Comparison of ENCODE assay signal across 22 cellular contexts in the genomic region with DNA sequence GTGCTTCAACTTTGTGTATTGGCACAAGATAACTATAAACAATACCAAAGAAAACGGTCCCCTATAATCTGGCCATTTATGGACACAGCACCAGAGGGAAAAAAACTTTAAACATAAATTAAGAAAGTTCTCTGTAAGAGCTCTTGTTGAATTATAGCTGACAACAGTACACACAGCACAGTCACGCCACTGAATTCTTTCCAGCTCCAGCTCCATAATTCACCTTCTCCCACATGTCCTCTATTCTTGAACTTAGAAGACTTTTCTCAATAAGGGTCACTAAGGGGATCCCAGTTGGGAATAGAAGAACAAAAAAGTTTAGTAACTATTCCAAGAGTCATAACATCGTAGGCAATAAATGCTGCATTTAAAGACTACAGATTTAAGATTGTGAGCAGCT.
"Had no signal": no experiment of that assay in that cellular context is flagged by ENCODE, and none has a peak within 500 bp of the region (broad histone marks: within the 10 kb centered on the region; RNA-seq: fewer than 3 reads in every experiment).

No MANE protein-coding gene starts in this region.

- H3K27me3 Mint-ChIP-seq: progenitor cell of endocrine pancreas had no signal

- H3K36me3 Mint-ChIP-seq: naive B cell had no signal

- H3K9me3 Mint-ChIP-seq: activated CD4-positive, alpha-beta T cell treated with anti-CD3 and anti-CD28 coated beads, Interleukin-2, amount 10 ng/mL, durations not matched to agents 7 days and 5 days; activated CD8-positive, alpha-beta T cell treated with anti-CD3 and anti-CD28 coated beads for 36 hours; activated naive CD8-positive, alpha-beta T cell treated with anti-CD3 and anti-CD28 coated beads, Interleukin-2, amount 50 U/mL, for 24 hours; activated T-helper 1 cell treated with anti-CD3 and anti-CD28 coated beads, Interleukin-12 subunit alpha, Interleukin-12 subunit beta, Interleukin-2, Interleukin-4 antibody, amounts not matched to agents 30 ng/mL and 10 ng/mL and 1 ng/mL, durations not matched to agents 14 hours and 24 hours and 36 hours had no signal

- H3K4me1 ChIP-seq: body of pancreas, upper lobe of left lung had no signal

- H3K36me3 ChIP-seq: cardiac muscle cell, upper lobe of left lung, WERI-Rb-1 had no signal

- H3K27ac Mint-ChIP-seq: activated CD4-positive, alpha-beta T cell treated with anti-CD3 and anti-CD28 coated beads, Interleukin-2, amount 10 ng/mL, durations not matched to agents 7 days and 5 days; activated CD8-positive, alpha-beta T cell treated with anti-CD3 and anti-CD28 coated beads for 36 hours; activated naive CD8-positive, alpha-beta T cell treated with anti-CD3 and anti-CD28 coated beads, Interleukin-2, amount 50 U/mL, for 24 hours; activated T-helper 1 cell treated with anti-CD3 and anti-CD28 coated beads, Interleukin-12 subunit alpha, Interleukin-12 subunit beta, Interleukin-2, Interleukin-4 antibody, amounts not matched to agents 30 ng/mL and 10 ng/mL and 1 ng/mL, durations not matched to agents 14 hours and 24 hours and 36 hours; naive B cell; progenitor cell of endocrine pancreas had no signal

- H3K4me3 Mint-ChIP-seq: activated CD4-positive, alpha-beta T cell treated with anti-CD3 and anti-CD28 coated beads, Interleukin-2, amount 10 ng/mL, durations not matched to agents 7 days and 5 days; activated CD8-positive, alpha-beta T cell treated with anti-CD3 and anti-CD28 coated beads for 36 hours; activated naive CD8-positive, alpha-beta T cell treated with anti-CD3 and anti-CD28 coated beads, Interleukin-2, amount 50 U/mL, for 24 hours; activated T-helper 1 cell treated with anti-CD3 and anti-CD28 coated beads, Interleukin-12 subunit alpha, Interleukin-12 subunit beta, Interleukin-2, Interleukin-4 antibody, amounts not matched to agents 30 ng/mL and 10 ng/mL and 1 ng/mL, durations not matched to agents 14 hours and 24 hours and 36 hours; naive B cell had no signal

- H3K9me3 ChIP-seq: body of pancreas, mucosa of descending colon, upper lobe of left lung had no signal

- H3K27me3 ChIP-seq: body of pancreas, cardiac muscle cell, upper lobe of left lung had no signal

- H3K27ac ChIP-seq: body of pancreas, cardiac muscle cell, upper lobe of left lung, WERI-Rb-1 had no signal

- ATAC-seq: activated CD8-positive, alpha-beta T cell treated with anti-CD3 and anti-CD28 coated beads for 36 hours; activated naive CD8-positive, alpha-beta T cell treated with anti-CD3 and anti-CD28 coated beads, Interleukin-2, amount 50 U/mL, for 24 hours; body of pancreas; left ventricle myocardium superior; mucosa of descending colon; stimulated activated naive CD8-positive, alpha-beta T cell treated with anti-CD3 and anti-CD28 coated beads, Interleukin-15, Interleukin-2, amounts not matched to agents 100 U/mL and 50 U/mL, for 24 hours had no signal

- DNase-seq: activated CD4-positive, alpha-beta T cell treated with anti-CD3 and anti-CD28 coated beads, Interleukin-2, amount 10 ng/mL, durations not matched to agents 7 days and 5 days; activated CD4-positive, CD25-positive, alpha-beta regulatory T cell treated with anti-CD3 and anti-CD28 coated beads, Interleukin-2, amount 50 U/mL, for 72 hours; activated CD8-positive, alpha-beta T cell treated with anti-CD3 and anti-CD28 coated beads for 36 hours; activated gamma-delta T cell; activated naive CD4-positive, alpha-beta T cell treated with anti-CD3 and anti-CD28 coated beads, Interleukin-2, amount 50 U/mL, for 16 hours; activated naive CD8-positive, alpha-beta T cell treated with anti-CD3 and anti-CD28 coated beads, Interleukin-2, amount 50 U/mL, for 24 hours; anterior cingulate cortex; body of pancreas; cortex of kidney; foreskin melanocyte; hypothalamus; left ventricle myocardium superior; mucosa of descending colon; naive B cell; stimulated activated CD4-positive, alpha-beta T cell treated with anti-CD3 and anti-CD28 coated beads, Interleukin-4, amount 100 ng/mL, for 24 hours; stimulated activated naive CD8-positive, alpha-beta T cell treated with anti-CD3 and anti-CD28 coated beads, Interleukin-15, Interleukin-2, amounts not matched to agents 100 U/mL and 50 U/mL, for 24 hours; T-helper 1 cell; upper lobe of left lung; WERI-Rb-1 had no signal

- H3K4me3 ChIP-seq: body of pancreas, cardiac muscle cell, mucosa of descending colon, upper lobe of left lung had no signal

- H3K4me1 Mint-ChIP-seq: activated CD4-positive, alpha-beta T cell treated with anti-CD3 and anti-CD28 coated beads, Interleukin-2, amount 10 ng/mL, durations not matched to agents 7 days and 5 days; activated naive CD8-positive, alpha-beta T cell treated with anti-CD3 and anti-CD28 coated beads, Interleukin-2, amount 50 U/mL, for 24 hours; naive B cell had no signal
